ENCODE assay signal across 31 cellular contexts in the genomic region with DNA sequence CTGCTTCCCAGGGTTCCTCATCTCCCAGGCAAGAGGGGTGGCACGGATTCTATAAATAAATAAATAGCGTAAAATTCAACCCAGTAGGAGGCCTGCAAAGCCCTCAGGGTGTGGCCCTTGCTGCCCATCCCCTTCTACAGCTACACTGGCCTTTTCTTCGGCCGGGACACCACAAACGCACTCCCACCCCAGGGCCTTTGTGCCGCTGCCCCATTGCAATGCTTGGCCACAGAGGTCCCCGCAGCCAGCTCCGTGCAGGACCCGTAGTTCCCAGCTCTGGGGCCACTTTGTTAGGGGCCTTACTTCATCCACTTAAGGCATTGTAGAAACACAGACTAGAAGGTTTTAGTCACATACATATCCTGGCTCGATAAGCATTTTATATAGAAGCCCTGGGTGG.
DNase-seq lines count a peak whose midpoint lies in the region; ATAC-seq and TF ChIP-seq lines count a peak whose summit lies in the region.
"Had no signal": no experiment of that assay in that cellular context is flagged by ENCODE, and none has a peak within 500 bp of the region (broad histone marks: within the 10 kb centered on the region; RNA-seq: fewer than 3 reads in every experiment).

No MANE protein-coding gene starts in this region.

- H3K27ac ChIP-seq in left ventricle myocardium inferior (replicated peaks) (no peak overlapping the region), sigmoid colon (no peak overlapping the region), body of pancreas (no peak overlapping the region)
- H3K27ac ChIP-seq: 22Rv1; A549; BLaER1; BLaER1 treated with 17β-estradiol and CSF1 and Interleukin-3, amounts not matched to agents 10 nM and 100 nM; C4-2B had no signal

- DNase-seq in cardiac septum (ENCODE audit: low spot score) (peak; percentile 14), left ventricle myocardium inferior (no peak), posterior vena cava (ENCODE audit: low spot score) (peak; percentile 72), sigmoid colon (peak; percentile 41), erythroblast (lab: John Stamatoyannopoulos, UW) (no peak), body of pancreas (no peak)
- DNase-seq: 8988T; ACHN; AML-193; C1 segment of cervical spinal cord; Caco-2; Calu3; CD4-positive, alpha-beta memory T cell; CD4-positive, alpha-beta T cell; CD4-positive, CD25-positive, alpha-beta regulatory T cell; CD8-positive, alpha-beta memory T cell; CD8-positive, alpha-beta T cell; COR-L47; DMS 273 treated with DMSO at 0.1 percent for 48 hours; DMS153; DMS53; DMS79; DMS79 treated with DMSO at 0.1 percent for 48 hours; DND-41; EL had no signal

- intact Hi-C loops in cardiac septum (cut with DNase I) (no loop called here), left ventricle myocardium inferior (cut with micrococcal nuclease) (no loop called here), posterior vena cava (cut with DNase I) (no loop called here), sigmoid colon (cut with DNase I) (no loop called here), body of pancreas (cut with DNase I) (no loop called here)

- H3K9me3 ChIP-seq in left ventricle myocardium inferior (replicated peaks) (no peaks in the 10 kb centered on the region), sigmoid colon (no peaks in the 10 kb centered on the region), body of pancreas (no peaks in the 10 kb centered on the region)
- H3K9me3 ChIP-seq: A549; BE2C; BLaER1; BLaER1 treated with 17β-estradiol and CSF1 and Interleukin-3, amounts not matched to agents 10 nM and 100 nM; Caco-2 had no signal

- H3K4me3 ChIP-seq in left ventricle myocardium inferior (no peak overlapping the region), sigmoid colon (no peak overlapping the region), body of pancreas (no peak overlapping the region)
- H3K4me3 ChIP-seq: A549; BLaER1; BLaER1 treated with 17β-estradiol and CSF1 and Interleukin-3, amounts not matched to agents 10 nM and 100 nM had no signal

- H3K4me1 ChIP-seq in left ventricle myocardium inferior (peaks cover 42% of the 10 kb centered on the region), sigmoid colon (no peaks in the 10 kb centered on the region), body of pancreas (peaks cover 17% of the 10 kb centered on the region)
- H3K4me1 ChIP-seq: BE2C, Caco-2 had no signal

- no peak for ATAC-seq in body of pancreas
- ATAC-seq: A549; CD8-positive, alpha-beta T cell had no signal

- TF ChIP-seq POLR2A in sigmoid colon (IDR thresholded peaks at IDR 0.05) (no peak), erythroblast (IDR thresholded peaks at IDR 0.05; ENCODE audit: low read length) (no peak), body of pancreas (IDR thresholded peaks at IDR 0.05) (no peak)

- H3K36me3 ChIP-seq in left ventricle myocardium inferior (no peaks in the 10 kb centered on the region), sigmoid colon (no peaks in the 10 kb centered on the region), body of pancreas (replicated peaks in 1 of 2; ENCODE audit: insufficient read depth in 1 of 2, low read depth in 2 of 2) (no peaks in the 10 kb centered on the region)
- H3K36me3 ChIP-seq: BE2C; BLaER1; BLaER1 treated with 17β-estradiol and CSF1 and Interleukin-3, amounts not matched to agents 10 nM and 100 nM had no signal

- no peak for TF ChIP-seq CTCF in left ventricle myocardium inferior (IDR thresholded peaks at IDR 0.05; ENCODE audit: borderline replicate concordance)
- TF ChIP-seq CTCF in sigmoid colon (IDR thresholded peaks at IDR 0.05) = no peak
- no peak for TF ChIP-seq CTCF in body of pancreas (IDR thresholded peaks at IDR 0.05)

- H3K27me3 ChIP-seq in left ventricle myocardium inferior (ENCODE audit: low read depth) (peaks cover 6% of the 10 kb centered on the region), sigmoid colon (no peaks in the 10 kb centered on the region), body of pancreas (no peaks in the 10 kb centered on the region)
- H3K27me3 ChIP-seq: BE2C, BLaER1 had no signal

- 94 to 95% methylated on average over 10 of the region's 10 CpGs for WGBS in sigmoid colon, 2 donors
- WGBS in body of pancreas, 2 donors = 95 to 97% methylated on average over 10 of the region's 10 CpGs

- no peak for TF ChIP-seq EP300 in sigmoid colon (IDR thresholded peaks at IDR 0.05)

Comparison
In these comparisons a context has a peak if more than half of its experiments do, and no peak if none do; other contexts are left out.
1. DNase-seq: peak in cardiac septum (single experiment), posterior vena cava (single experiment) and sigmoid colon (single experiment); none in left ventricle myocardium inferior (single experiment), erythroblast (0 of 2) and body of pancreas (0 of 4).